ENCODE assay signal across 2 cellular contexts in the genomic region with DNA sequence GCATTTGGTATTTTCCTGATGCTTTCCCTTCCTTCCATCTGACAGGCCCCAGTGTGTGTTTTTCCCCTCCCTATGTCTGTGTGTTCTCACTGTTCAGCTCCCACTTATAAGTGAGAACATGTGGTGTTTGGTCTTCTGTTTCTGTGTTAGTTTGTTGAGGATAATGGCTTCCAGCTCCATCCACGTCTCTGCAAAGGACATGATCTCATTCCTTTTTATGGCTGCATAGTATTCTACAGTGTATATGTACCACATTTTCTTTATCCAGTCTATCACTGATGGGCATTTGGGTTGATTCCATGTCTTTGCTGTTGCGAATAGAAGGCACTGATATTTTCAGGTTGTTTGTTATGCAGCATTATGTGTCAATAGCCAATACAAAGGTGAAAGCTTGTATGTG. TPM values are rescaled to one million over a fixed set of nuclear protein-coding genes. Genes with fewer than 3 reads are reported as not detected.
"Had no signal": no experiment of that assay in that cellular context is flagged by ENCODE, and none has a peak within 500 bp of the region (broad histone marks: within the 10 kb centered on the region; RNA-seq: fewer than 3 reads in every experiment).

No MANE protein-coding gene starts in this region.

RNA-seq across cellular contexts. Expression of a gene that starts 42.3 kb away (rescaled TPM):
- total RNA-seq: G401, GM12878 had no signal
